10 cellular contexts compared by ENCODE assay signal in genomic region chr7:6579446-6579845, GRCh38. TPM values are rescaled to one million over a fixed set of nuclear protein-coding genes. Genes with fewer than 3 reads are reported as not detected.
DNase-seq lines count a peak whose midpoint lies in the region; ATAC-seq and TF ChIP-seq lines count a peak whose summit lies in the region.
"Had no signal": no experiment of that assay in that cellular context is flagged by ENCODE, and none has a peak within 500 bp of the region (broad histone marks: within the 10 kb centered on the region; RNA-seq: fewer than 3 reads in every experiment).

No MANE protein-coding gene starts in this region.

- H3K36me3 Mint-ChIP-seq in activated T-cell treated with anti-CD3 and anti-CD28 coated beads, Interleukin-2, amount 50 U/mL, for 72 hours (ENCODE audit: insufficient read depth in 2 of 2), result peaks cover 4 to 34% of the 10 kb centered on the region in 2 donors
- H3K36me3 Mint-ChIP-seq in central memory CD8-positive, alpha-beta T cell (ENCODE audit: insufficient read depth), result peaks cover 29% of the 10 kb centered on the region
- H3K36me3 Mint-ChIP-seq in progenitor cell of endocrine pancreas (ENCODE audit: insufficient read depth), result peaks cover 20% of the 10 kb centered on the region

- peak overlapping the region; percentile 30 for H3K27ac Mint-ChIP-seq in activated T-cell treated with anti-CD3 and anti-CD28 coated beads, Interleukin-2, amount 50 U/mL, for 72 hours
- peak overlapping the region; percentile 94 for H3K27ac Mint-ChIP-seq in central memory CD8-positive, alpha-beta T cell (ENCODE audit: low read depth)
- H3K27ac Mint-ChIP-seq in progenitor cell of endocrine pancreas, result no peak overlapping the region

- peak; percentile 17 for TF ChIP-seq CTCF in progenitor cell of endocrine pancreas (IDR thresholded peaks at IDR 0.05; ENCODE audit: unreplicated experiment)

- H3K4me3 Mint-ChIP-seq in activated T-cell treated with anti-CD3 and anti-CD28 coated beads, Interleukin-2, amount 50 U/mL, for 72 hours, result peak overlapping the region; percentile 25 to 91
- H3K4me3 Mint-ChIP-seq in central memory CD8-positive, alpha-beta T cell, result peak overlapping the region; percentile 87
- H3K4me3 Mint-ChIP-seq in progenitor cell of endocrine pancreas (ENCODE audit: low read depth), result peak overlapping the region; percentile 86

- H3K27me3 Mint-ChIP-seq in activated T-cell treated with anti-CD3 and anti-CD28 coated beads, Interleukin-2, amount 50 U/mL, for 72 hours (ENCODE audit: low read depth), result no peaks in the 10 kb centered on the region
- no peaks in the 10 kb centered on the region for H3K27me3 Mint-ChIP-seq in central memory CD8-positive, alpha-beta T cell
- no peaks in the 10 kb centered on the region for H3K27me3 Mint-ChIP-seq in progenitor cell of endocrine pancreas

- H3K9me3 Mint-ChIP-seq in activated T-cell treated with anti-CD3 and anti-CD28 coated beads, Interleukin-2, amount 50 U/mL, for 72 hours, result no peaks in the 10 kb centered on the region
- no peaks in the 10 kb centered on the region for H3K9me3 Mint-ChIP-seq in central memory CD8-positive, alpha-beta T cell
- no peaks in the 10 kb centered on the region for H3K9me3 Mint-ChIP-seq in progenitor cell of endocrine pancreas (ENCODE audit: low read depth)

- peaks cover 32% of the 10 kb centered on the region for H3K4me1 Mint-ChIP-seq in activated T-cell treated with anti-CD3 and anti-CD28 coated beads, Interleukin-2, amount 50 U/mL, for 72 hours (ENCODE audit: low read depth)
- H3K4me1 Mint-ChIP-seq in central memory CD8-positive, alpha-beta T cell, result peaks cover 15% of the 10 kb centered on the region
- H3K4me1 Mint-ChIP-seq in progenitor cell of endocrine pancreas (ENCODE audit: low read depth), result peaks cover 13% of the 10 kb centered on the region

- no peak for ATAC-seq in activated T-cell treated with anti-CD3 and anti-CD28 coated beads, Interleukin-2, amount 50 U/mL, for 72 hours (replicated peaks in 1 of 2)
- ATAC-seq in central memory CD8-positive, alpha-beta T cell (replicated peaks; ENCODE audit: extremely low read depth, poor library complexity, severe bottlenecking), result no peak
- ATAC-seq in GM19351 (IDR thresholded peaks at IDR 0.05; ENCODE audit: unreplicated experiment), result no peak
- no peak for ATAC-seq in GM21447 (IDR thresholded peaks at IDR 0.05; ENCODE audit: unreplicated experiment)
- no peak for ATAC-seq in HG03469 (IDR thresholded peaks at IDR 0.05; ENCODE audit: unreplicated experiment)

- no peak for DNase-seq in activated T-cell treated with anti-CD3 and anti-CD28 coated beads, Interleukin-2, amount 50 U/mL, for 72 hours
- no peak for DNase-seq in activated T-cell treated with anti-CD3 and anti-CD28 coated beads, Interleukin-2, amount 50 U/mL, for 1 hour
- peak; percentile 94 for DNase-seq in MV-4-11 (lab: John Stamatoyannopoulos, UW)
- DNase-seq in central memory CD8-positive, alpha-beta T cell (ENCODE audit: low spot score in 2 of 2), result no peak
- no peak for DNase-seq in progenitor cell of endocrine pancreas (ENCODE audit: low spot score, unreplicated experiment)
- DNase-seq: SJCRH30; stimulated activated CD4-positive, alpha-beta T cell treated with anti-CD3 and anti-CD28 coated beads, Interleukin-4, amount 100 ng/mL, for 4 hours had no signal

RNA-seq across cellular contexts. Expression of gene ZDHHC4, which starts 2.2 kb away (rescaled TPM):
- total RNA-seq in activated T-cell treated with anti-CD3 and anti-CD28 coated beads, Interleukin-2, amount 50 U/mL, for 72 hours, result 10 to 100 TPM; 48.5 to 48.9 TPM
- 83.4 and 86.5 TPM in 2 replicates for total RNA-seq in progenitor cell of endocrine pancreas

RNA-seq across cellular contexts. Expression of gene INTS15, which starts 10.4 kb away (rescaled TPM):
- 10 to 100 TPM; 32.5 to 33.4 TPM for total RNA-seq in activated T-cell treated with anti-CD3 and anti-CD28 coated beads, Interleukin-2, amount 50 U/mL, for 72 hours
- total RNA-seq in progenitor cell of endocrine pancreas, result 48.6 and 57.1 TPM in 2 replicates

RNA-seq across cellular contexts. Expression of gene GRID2IP, which starts 28.2 kb away (rescaled TPM):
- total RNA-seq in activated T-cell treated with anti-CD3 and anti-CD28 coated beads, Interleukin-2, amount 50 U/mL, for 72 hours, result under 1 TPM; 0.28 to 0.29 TPM
- total RNA-seq in progenitor cell of endocrine pancreas, result 2.0 and 2.5 TPM in 2 replicates

RNA-seq across cellular contexts. Expression of gene ZNF853, which starts 36.0 kb away (rescaled TPM):
- total RNA-seq in activated T-cell treated with anti-CD3 and anti-CD28 coated beads, Interleukin-2, amount 50 U/mL, for 72 hours, result 1 to 10 TPM; 3.2 to 4.0 TPM
- total RNA-seq in progenitor cell of endocrine pancreas, result 13.7 and 14.3 TPM in 2 replicates

RNA-seq across cellular contexts. Expression of gene ZNF316, which starts 57.7 kb away (rescaled TPM):
- total RNA-seq in activated T-cell treated with anti-CD3 and anti-CD28 coated beads, Interleukin-2, amount 50 U/mL, for 72 hours, result 10 to 100 TPM; 23.5 to 24.6 TPM
- 59.6 and 59.7 TPM in 2 replicates for total RNA-seq in progenitor cell of endocrine pancreas
